Comparison of ENCODE assay signal across 8 cellular contexts in genomic region chr7:12257582-12257981, GRCh38. TPM values are rescaled to one million over a fixed set of nuclear protein-coding genes. Genes with fewer than 3 reads are reported as not detected.
DNase-seq lines count a peak whose midpoint lies in the region; ATAC-seq and TF ChIP-seq lines count a peak whose summit lies in the region.

No MANE protein-coding gene starts in this region.

- H3K4me3 ChIP-seq in spleen = peak overlapping the region in 3 of 8 donors; percentile 3 to 44 (median 17)
- H3K4me3 ChIP-seq in gastroesophageal sphincter = no peak overlapping the region

- TF ChIP-seq POLR2A in spleen (IDR thresholded peaks at IDR 0.05) (no peak), gastroesophageal sphincter (IDR thresholded peaks at IDR 0.05) (no peak)

- no peak for TF ChIP-seq EP300 in gastroesophageal sphincter (IDR thresholded peaks at IDR 0.05)

- ATAC-seq in HG02798 (IDR thresholded peaks at IDR 0.05; ENCODE audit: poor library complexity, unreplicated experiment) (peak; percentile 100), gastroesophageal sphincter (no peak)

- H3K27me3 ChIP-seq in spleen (replicated peaks in 1 of 7) = no peaks in the 10 kb centered on the region
- no peaks in the 10 kb centered on the region for H3K27me3 ChIP-seq in gastroesophageal sphincter

- intact Hi-C loops in spleen (cut with DNase I; ENCODE audit: low total_unique reads) = no loop called here

- no peaks in the 10 kb centered on the region for H3K36me3 ChIP-seq in spleen
- no peaks in the 10 kb centered on the region for H3K36me3 ChIP-seq in gastroesophageal sphincter

- TF ChIP-seq CTCF in spleen (IDR thresholded peaks at IDR 0.05 in 8 of 11, conservative IDR thresholded peaks at IDR 0.05 in 3 of 11) (no peak), gastroesophageal sphincter (IDR thresholded peaks at IDR 0.05) (no peak)

- H3K9me3 ChIP-seq in spleen (peaks cover 0 to 15% (median 0%) of the 10 kb centered on the region in 8 donors), gastroesophageal sphincter (no peaks in the 10 kb centered on the region)

- peak overlapping the region; percentile 61 to 81 (median 74) for H3K27ac ChIP-seq in spleen
- no peak overlapping the region for H3K27ac ChIP-seq in gastroesophageal sphincter

- H3K4me1 ChIP-seq in spleen = peaks cover 0 to 19% (median 5%) of the 10 kb centered on the region in 6 donors
- H3K4me1 ChIP-seq in gastroesophageal sphincter = no peaks in the 10 kb centered on the region

- 16 to 46% (median 27%) methylated on average over 2 of the region's 2 CpGs for WGBS in spleen, 5 donors
- 71 to 82% methylated on average over 2 of the region's 2 CpGs for WGBS in gastroesophageal sphincter (ENCODE audit: low coverage in 1 of 2), 2 donors

- DNase-seq in stimulated activated CD4-positive, alpha-beta T cell treated with anti-CD3 and anti-CD28 coated beads, Interleukin-12 subunit alpha, Interleukin-12 subunit beta, amount 100 ng/mL, for 48 hours (ENCODE audit: low read depth in 2 of 3, low spot score in 1 of 3) = peak in 2 of 3 donors; percentile 1 to 37
- DNase-seq in stimulated activated CD4-positive, alpha-beta T cell treated with anti-CD3 and anti-CD28 coated beads, Interleukin-2, amount 100 ng/mL, for 48 hours = no peak
- peak; percentile 14 for DNase-seq in NCI-H774 (lab: John Stamatoyannopoulos, UW)
- DNase-seq in dedifferentiated amniotic fluid mesenchymal stem cell (ENCODE audit: extremely low spot score) = peak; percentile 21
- DNase-seq in spleen = no peak
- no peak for DNase-seq in foreskin melanocyte

RNA-seq across cellular contexts. Expression of gene TMEM106B, which starts 46.5 kb away (rescaled TPM):
- total RNA-seq in spleen (10 to 100 TPM; 25.7 to 58.2 (median 40.0) TPM), gastroesophageal sphincter (10 to 100 TPM; 49.2 to 88.4 (median 66.8) TPM)
- 1 to 10 TPM; 6.6 to 8.9 (median 7.2) TPM for polyA plus RNA-seq in spleen

Comparison
In these comparisons a context has a peak if more than half of its experiments do, and no peak if none do; other contexts are left out.
1. DNase-seq: peak in stimulated activated CD4-positive, alpha-beta T cell treated with anti-CD3 and anti-CD28 coated beads, Interleukin-12 subunit alpha, Interleukin-12 subunit beta, amount 100 ng/mL, for 48 hours (2 of 3), NCI-H774 (single experiment) and dedifferentiated amniotic fluid mesenchymal stem cell (single experiment); none in stimulated activated CD4-positive, alpha-beta T cell treated with anti-CD3 and anti-CD28 coated beads, Interleukin-2, amount 100 ng/mL, for 48 hours (0 of 2), spleen (single experiment) and foreskin melanocyte (single experiment).
2. H3K27ac ChIP-seq: peak in spleen (8 of 8); none in gastroesophageal sphincter (0 of 4).